27 cellular contexts compared by ENCODE assay signal in genomic region chr1:41345434-41346075, GRCh38. TPM values are rescaled to one million over a fixed set of nuclear protein-coding genes. Genes with fewer than 3 reads are reported as not detected.
"Had no signal": no experiment of that assay in that cellular context is flagged by ENCODE, and none has a peak within 500 bp of the region (broad histone marks: within the 10 kb centered on the region; RNA-seq: fewer than 3 reads in every experiment).

No MANE protein-coding gene starts in this region.

- H3K27ac ChIP-seq: adrenal gland, breast epithelium, foreskin keratinocyte, neutrophil, pancreas, SK-N-MC, tibial nerve, VCaP had no signal

- H3K4me1 ChIP-seq: adrenal gland, breast epithelium, foreskin keratinocyte, tibial nerve had no signal

- H3K36me3 ChIP-seq: adrenal gland, breast epithelium, neutrophil, pancreas, tibial nerve had no signal

- H3K9me3 Mint-ChIP-seq: activated CD4-positive, alpha-beta memory T cell treated with anti-CD3 and anti-CD28 coated beads, Interleukin-2, amount 10 ng/mL, durations not matched to agents 7 days and 5 days; activated CD4-positive, alpha-beta T cell treated with anti-CD3 and anti-CD28 coated beads, Interleukin-2, amount 10 ng/mL, durations not matched to agents 24 days and 14 days; activated T-cell treated with anti-CD3 and anti-CD28 coated beads, Interleukin-2, amount 50 U/mL, for 24 hours; activated T-helper 17 cell treated with anti-CD3 and anti-CD28 coated beads, Interleukin-2, amount 50 U/mL, for 72 hours; stimulated activated effector memory CD8-positive, alpha-beta T cell treated with anti-CD3 and anti-CD28 coated beads, Interleukin-12 subunit alpha, Interleukin-12 subunit beta, amount 100 ng/mL, for 72 hours; stimulated activated naive CD8-positive, alpha-beta T cell treated with anti-CD3 and anti-CD28 coated beads, Interleukin-15, amount 100 ng/mL, for 72 hours had no signal

- DNase-seq: activated CD4-positive, alpha-beta memory T cell treated with anti-CD3 and anti-CD28 coated beads, Interleukin-2, amount 10 ng/mL, durations not matched to agents 7 days and 5 days; activated CD4-positive, alpha-beta T cell treated with anti-CD3 and anti-CD28 coated beads, Interleukin-2, amount 10 ng/mL, durations not matched to agents 24 days and 14 days; activated naive CD4-positive, alpha-beta T cell; activated T-cell treated with anti-CD3 and anti-CD28 coated beads, Interleukin-2, amount 50 U/mL, for 24 hours; cortex of kidney; erythroblast; foreskin keratinocyte; kidney; naive thymus-derived CD8-positive, alpha-beta T cell; right cardiac atrium; stimulated activated CD4-positive, alpha-beta T cell treated with anti-CD3 and anti-CD28 coated beads, Interleukin-12 subunit alpha, Interleukin-12 subunit beta, amount 100 ng/mL, for 4 hours; SW 1271 had no signal

- H3K27ac Mint-ChIP-seq: activated CD4-positive, alpha-beta memory T cell treated with anti-CD3 and anti-CD28 coated beads, Interleukin-2, amount 10 ng/mL, durations not matched to agents 7 days and 5 days; activated CD4-positive, alpha-beta T cell treated with anti-CD3 and anti-CD28 coated beads, Interleukin-2, amount 10 ng/mL, durations not matched to agents 24 days and 14 days; activated naive CD8-positive, alpha-beta T cell had no signal

- H3K4me3 ChIP-seq: adrenal gland, breast epithelium, lung, pancreas, SK-N-MC, tibial nerve had no signal

- H3K27me3 ChIP-seq: adrenal gland, breast epithelium, pancreas had no signal

- H3K9me3 ChIP-seq: adrenal gland, breast epithelium, neutrophil, pancreas, tibial nerve had no signal

- H3K36me3 Mint-ChIP-seq: activated naive CD8-positive, alpha-beta T cell; naive thymus-derived CD8-positive, alpha-beta T cell; stimulated activated effector memory CD8-positive, alpha-beta T cell treated with anti-CD3 and anti-CD28 coated beads, Interleukin-12 subunit alpha, Interleukin-12 subunit beta, amount 100 ng/mL, for 72 hours had no signal

- ATAC-seq: foreskin keratinocyte; naive thymus-derived CD8-positive, alpha-beta T cell; pancreas; right cardiac atrium had no signal

- H3K4me3 Mint-ChIP-seq: activated CD4-positive, alpha-beta memory T cell treated with anti-CD3 and anti-CD28 coated beads, Interleukin-2, amount 10 ng/mL, durations not matched to agents 7 days and 5 days; activated CD4-positive, alpha-beta T cell treated with anti-CD3 and anti-CD28 coated beads, Interleukin-2, amount 10 ng/mL, durations not matched to agents 24 days and 14 days; activated naive CD8-positive, alpha-beta T cell; activated T-cell treated with anti-CD3 and anti-CD28 coated beads, Interleukin-2, amount 50 U/mL, for 24 hours; activated T-helper 17 cell treated with anti-CD3 and anti-CD28 coated beads, Interleukin-2, amount 50 U/mL, for 72 hours; naive thymus-derived CD8-positive, alpha-beta T cell had no signal

RNA-seq across cellular contexts. Expression of gene FOXO6, which starts 15.7 kb away (rescaled TPM):
- total RNA-seq: activated CD4-positive, alpha-beta T cell treated with anti-CD3 and anti-CD28 coated beads, Interleukin-2, amount 10 ng/mL, durations not matched to agents 24 days and 14 days; glomerular endothelial cell; T-helper 2 cell treated with Interferon-gamma antibody and Interleukin-4, amounts not matched to agents 100 ng/mL and 5 ng/mL, for 36 hours had no signal
- polyA plus RNA-seq: fibroblast of lung; naive thymus-derived CD8-positive, alpha-beta T cell had no signal
